In genomic region chr11:126518130-126518995, GRCh38 we compare ENCODE assay signal across 15 cellular contexts.
"Had no signal": no experiment of that assay in that cellular context is flagged by ENCODE, and none has a peak within 500 bp of the region (broad histone marks: within the 10 kb centered on the region; RNA-seq: fewer than 3 reads in every experiment).

No MANE protein-coding gene starts in this region.

- H3K4me3 ChIP-seq: esophagus squamous epithelium, lung, pancreas, tibial artery, uterus had no signal

- ATAC-seq: activated T-cell treated with anti-CD3 and anti-CD28 coated beads, Interleukin-2, amount 50 U/mL, for 72 hours; pancreas; stimulated activated memory B cell treated with anti-CD40 and anti-IgM and Interleukin-4, amounts not matched to agents 10 μg/mL and 1 μg/mL and 100 μg/mL, for 72 hours; WTC11 had no signal

- DNase-seq: activated CD4-positive, alpha-beta T cell treated with anti-CD3 and anti-CD28 coated beads for 48 hours; activated CD8-positive, alpha-beta memory T cell treated with anti-CD3 and anti-CD28 coated beads, Interleukin-2, amount 50 U/mL, for 48 hours; activated naive CD8-positive, alpha-beta T cell treated with anti-CD3 and anti-CD28 coated beads for 36 hours; activated T-cell treated with anti-CD3 and anti-CD28 coated beads, Interleukin-2, amount 50 U/mL, for 72 hours; brain microvascular endothelial cell; effector CD8-positive, alpha-beta T cell; esophagus squamous epithelium; midbrain; pancreas; stimulated activated CD4-positive, alpha-beta T cell treated with anti-CD3 and anti-CD28 coated beads, Interleukin-2, amount 100 ng/mL, for 48 hours; tibial artery; uterus had no signal

- H3K9me3 ChIP-seq: esophagus squamous epithelium, pancreas, tibial artery, uterus had no signal

- H3K36me3 ChIP-seq: brain microvascular endothelial cell, esophagus squamous epithelium, pancreas, tibial artery, uterus had no signal

- H3K27me3 ChIP-seq: pancreas, uterus had no signal

- H3K4me1 ChIP-seq: esophagus squamous epithelium, pancreas, tibial artery, uterus had no signal

- H3K27ac ChIP-seq: brain microvascular endothelial cell, esophagus squamous epithelium, pancreas, tibial artery had no signal
